16 cellular contexts compared by ENCODE assay signal in the genomic region with DNA sequence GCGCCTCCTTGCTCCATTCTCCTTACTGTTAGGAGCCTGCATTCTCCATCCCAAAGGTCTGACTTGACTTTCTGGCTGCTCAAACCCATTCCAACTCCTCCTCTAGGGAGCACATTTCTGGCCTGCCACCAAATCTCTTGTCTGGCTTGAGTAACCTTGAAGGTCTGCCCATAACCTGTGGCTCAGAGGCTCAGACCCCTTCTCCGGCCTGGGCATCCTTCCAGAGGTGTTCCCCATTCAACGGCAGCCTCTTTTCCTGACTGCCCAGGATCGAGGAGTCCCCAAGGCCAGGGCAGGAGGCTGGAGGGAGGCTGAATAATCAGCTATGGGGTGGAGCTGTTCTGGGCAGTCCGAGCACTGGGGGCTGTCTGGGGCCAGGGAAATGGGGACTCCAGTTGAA. TPM values are rescaled to one million over a fixed set of nuclear protein-coding genes. Genes with fewer than 3 reads are reported as not detected.
DNase-seq lines count a peak whose midpoint lies in the region; ATAC-seq and TF ChIP-seq lines count a peak whose summit lies in the region.
"Had no signal": no experiment of that assay in that cellular context is flagged by ENCODE, and none has a peak within 500 bp of the region (broad histone marks: within the 10 kb centered on the region; RNA-seq: fewer than 3 reads in every experiment).

No MANE protein-coding gene starts in this region.

- ATAC-seq in WTC11 (no peak), HG02623 (IDR thresholded peaks at IDR 0.05; ENCODE audit: unreplicated experiment) (no peak)
- ATAC-seq in stimulated activated naive CD8-positive, alpha-beta T cell treated with anti-CD3 and anti-CD28 coated beads, Interleukin-15, amount 100 ng/mL, for 72 hours, result no peak
- ATAC-seq: left lobe of liver, psoas muscle had no signal

- peaks cover 14% of the 10 kb centered on the region for H3K36me3 Mint-ChIP-seq in activated naive CD4-positive, alpha-beta T cell treated with anti-CD3 and anti-CD28 coated beads for 36 hours (ENCODE audit: low read depth)
- H3K36me3 Mint-ChIP-seq in WTC11 (peaks cover 24% of the 10 kb centered on the region), immature natural killer cell (peaks cover 0 to 6% (median 3%) of the 10 kb centered on the region in 3 donors)

- no peaks in the 10 kb centered on the region for H3K27me3 Mint-ChIP-seq in activated naive CD4-positive, alpha-beta T cell treated with anti-CD3 and anti-CD28 coated beads for 36 hours (ENCODE audit: low read depth)
- no peaks in the 10 kb centered on the region for H3K27me3 Mint-ChIP-seq in WTC11 (ENCODE audit: low read depth)
- H3K27me3 Mint-ChIP-seq in immature natural killer cell (ENCODE audit: low read depth in 3 of 3), result peaks cover 2 to 8% (median 8%) of the 10 kb centered on the region in 3 donors
- no peaks in the 10 kb centered on the region for H3K27me3 Mint-ChIP-seq in stimulated activated naive CD8-positive, alpha-beta T cell treated with anti-CD3 and anti-CD28 coated beads, Interleukin-15, amount 100 ng/mL, for 72 hours

- peaks cover 49% of the 10 kb centered on the region for H3K4me1 Mint-ChIP-seq in activated naive CD4-positive, alpha-beta T cell treated with anti-CD3 and anti-CD28 coated beads for 36 hours (ENCODE audit: low read depth)
- H3K4me1 Mint-ChIP-seq in WTC11 (peaks cover 44% of the 10 kb centered on the region), immature natural killer cell (peaks cover 55 to 56% of the 10 kb centered on the region in 2 donors)
- peaks cover 75% of the 10 kb centered on the region for H3K4me1 Mint-ChIP-seq in stimulated activated naive CD8-positive, alpha-beta T cell treated with anti-CD3 and anti-CD28 coated beads, Interleukin-15, amount 100 ng/mL, for 72 hours

- no peaks in the 10 kb centered on the region for H3K9me3 Mint-ChIP-seq in activated naive CD4-positive, alpha-beta T cell treated with anti-CD3 and anti-CD28 coated beads for 36 hours
- H3K9me3 Mint-ChIP-seq in WTC11, result no peaks in the 10 kb centered on the region
- H3K9me3 Mint-ChIP-seq in immature natural killer cell, result no peaks in the 10 kb centered on the region
- H3K9me3 Mint-ChIP-seq in stimulated activated naive CD8-positive, alpha-beta T cell treated with anti-CD3 and anti-CD28 coated beads, Interleukin-15, amount 100 ng/mL, for 72 hours, result no peaks in the 10 kb centered on the region

- no peak for TF ChIP-seq CTCF in WTC11 (IDR thresholded peaks at IDR 0.05)

- POLR2A ChIA-PET in WTC11 (lab: Charles Lee), result no interaction called here

- CTCF ChIA-PET in activated naive CD4-positive, alpha-beta T cell treated with anti-CD3 and anti-CD28 coated beads for 36 hours (lab: Charles Lee), result interaction anchor here (0.8 to 1.5 kb wide), 2 partner anchors 12 to 26 kb away, joined by 3 read pairs; no protein-coding TSS in a partner anchor
- CTCF ChIA-PET in WTC11 (lab: Charles Lee), result interaction anchor here (0.6 to 1.4 kb wide), 3 partner anchors 8 to 43 kb away, joined by 3 read pairs; a partner anchor contains a TSS

- peak overlapping the region; percentile 86 for H3K4me3 Mint-ChIP-seq in activated naive CD4-positive, alpha-beta T cell treated with anti-CD3 and anti-CD28 coated beads for 36 hours
- peak overlapping the region; percentile 47 for H3K4me3 Mint-ChIP-seq in WTC11
- peak overlapping the region; percentile 63 to 77 (median 66) for H3K4me3 Mint-ChIP-seq in immature natural killer cell
- H3K4me3 Mint-ChIP-seq in stimulated activated naive CD8-positive, alpha-beta T cell treated with anti-CD3 and anti-CD28 coated beads, Interleukin-15, amount 100 ng/mL, for 72 hours, result peak overlapping the region; percentile 50 to 61

- intact Hi-C loops in activated naive CD4-positive, alpha-beta T cell treated with anti-CD3 and anti-CD28 coated beads for 36 hours (cut with micrococcal nuclease), result loop anchor here (5.0 kb wide), 1 partner anchor 152 kb away; no protein-coding TSS in a partner anchor

- no peak overlapping the region for H3K27ac Mint-ChIP-seq in activated naive CD4-positive, alpha-beta T cell treated with anti-CD3 and anti-CD28 coated beads for 36 hours
- H3K27ac Mint-ChIP-seq in WTC11, result no peak overlapping the region
- peak overlapping the region in 4 of 6 donors; percentile 43 to 76 (median 60) for H3K27ac Mint-ChIP-seq in immature natural killer cell
- no peak overlapping the region for H3K27ac Mint-ChIP-seq in stimulated activated naive CD8-positive, alpha-beta T cell treated with anti-CD3 and anti-CD28 coated beads, Interleukin-15, amount 100 ng/mL, for 72 hours

- no peak for DNase-seq in activated naive CD4-positive, alpha-beta T cell treated with anti-CD3 and anti-CD28 coated beads for 36 hours
- no peak for DNase-seq in activated naive CD4-positive, alpha-beta T cell (lab: John Stamatoyannopoulos, UW)
- DNase-seq in WTC11 (ENCODE audit: low spot score) (no peak), immature natural killer cell (no peak), NCI-H1694 treated with DMSO at 0.1 percent for 48 hours (lab: John Stamatoyannopoulos, UW) (no peak), GDM1 (lab: John Stamatoyannopoulos, UW) (no peak)
- peak in 1 of 2 donors; percentile 9 for DNase-seq in stimulated activated naive CD8-positive, alpha-beta T cell treated with anti-CD3 and anti-CD28 coated beads, Interleukin-15, amount 100 ng/mL, for 72 hours
- DNase-seq: activated CD4-positive, alpha-beta T cell treated with anti-CD3 and anti-CD28 coated beads, Interleukin-2, amount 50 U/mL, for 1 hour; activated naive CD4-positive, alpha-beta T cell treated with anti-CD3 and anti-CD28 coated beads, Interleukin-2, amount 50 U/mL, for 16 hours; DMS 273 treated with DMSO at 0.1 percent for 48 hours; NCI-H1105 treated with DMSO at 0.1 percent for 48 hours; NCI-H226; psoas muscle; Right ventricle myocardium superior had no signal

TF ChIP-seq in WTC11, 78 proteins besides CTCF, POLR2A, EP300 and RAD21 (continues in another document):
- TF ChIP-seq OVOL2 (CRISPR knock-in tag; IDR thresholded peaks at IDR 0.05; ENCODE audit: borderline replicate concordance) (no peak), FOXP1 (CRISPR knock-in tag; IDR thresholded peaks at IDR 0.05; ENCODE audit: borderline replicate concordance) (no peak), TEAD4 (CRISPR knock-in tag; IDR thresholded peaks at IDR 0.05) (no peak), FOXJ3 (CRISPR knock-in tag; IDR thresholded peaks at IDR 0.05; ENCODE audit: borderline replicate concordance) (no peak), ZNF317 (CRISPR knock-in tag; IDR thresholded peaks at IDR 0.05; ENCODE audit: borderline replicate concordance, low read depth) (no peak), RELA (CRISPR knock-in tag; IDR thresholded peaks at IDR 0.05; ENCODE audit: borderline replicate concordance) (no peak), SMAD3 (CRISPR knock-in tag; IDR thresholded peaks at IDR 0.05; ENCODE audit: borderline replicate concordance) (no peak)
- TF ChIP-seq, protein P1, sequence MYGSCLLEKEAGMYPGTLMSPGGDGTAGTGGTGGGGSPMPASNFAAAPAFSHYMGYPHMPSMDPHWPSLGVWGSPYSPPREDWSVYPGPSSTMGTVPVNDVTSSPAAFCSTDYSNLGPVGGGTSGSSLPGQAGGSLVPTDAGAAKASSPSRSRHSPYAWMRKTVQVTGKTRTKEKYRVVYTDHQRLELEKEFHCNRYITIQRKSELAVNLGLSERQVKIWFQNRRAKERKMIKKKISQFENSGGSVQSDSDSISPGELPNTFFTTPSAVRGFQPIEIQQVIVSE (CRISPR knock-in tag; IDR thresholded peaks at IDR 0.05; ENCODE audit: borderline replicate concordance), result no peak
- TF ChIP-seq, protein P2, sequence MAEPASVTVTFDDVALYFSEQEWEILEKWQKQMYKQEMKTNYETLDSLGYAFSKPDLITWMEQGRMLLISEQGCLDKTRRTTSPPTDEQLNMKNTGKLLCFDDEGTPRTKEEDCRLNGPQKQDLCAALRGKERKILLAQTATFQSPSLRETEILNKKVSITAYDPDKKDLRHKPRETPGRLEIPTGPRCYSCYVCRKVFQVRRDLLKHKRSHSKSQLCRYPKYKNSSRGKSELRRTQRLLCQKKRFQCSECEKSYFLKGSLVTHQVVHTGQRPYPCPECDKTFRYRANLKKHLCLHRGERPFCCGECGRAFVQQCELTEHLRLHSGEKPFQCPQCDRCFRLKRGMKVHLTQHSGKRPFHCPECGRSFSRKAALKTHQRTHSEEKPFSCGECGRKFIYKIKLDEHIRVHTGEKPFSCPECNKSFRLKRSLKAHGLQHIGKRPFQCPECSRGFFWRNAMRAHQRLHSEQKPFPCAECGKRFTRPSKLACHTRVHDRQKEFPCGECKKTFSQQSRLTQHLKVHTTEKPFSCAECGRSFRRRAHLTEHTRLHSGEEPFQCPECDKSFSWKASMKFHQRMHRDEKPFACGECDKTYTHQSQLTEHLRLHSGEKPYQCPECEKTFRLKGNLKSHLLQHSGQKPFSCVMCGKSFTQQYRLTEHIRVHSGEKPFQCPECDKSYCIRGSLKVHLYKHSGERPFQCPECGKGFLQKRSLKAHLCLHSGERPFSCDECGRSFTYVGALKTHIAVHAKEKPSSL (CRISPR knock-in tag; conservative IDR thresholded peaks at IDR 0.05), result no peak

RNA-seq across cellular contexts. Expression of a gene that starts 2.2 kb away (rescaled TPM):
- total RNA-seq in activated naive CD4-positive, alpha-beta T cell treated with anti-CD3 and anti-CD28 coated beads for 36 hours, result 10 to 100 TPM; 29.5 to 30.7 TPM
- total RNA-seq in WTC11 (2021), result 25.7 to 45.5 TPM (median 26.7 TPM) in 3 replicates
- 10 to 100 TPM; 10.2 to 12.8 (median 11.6) TPM for polyA plus RNA-seq in immature natural killer cell

RNA-seq across cellular contexts. Expression of a gene that starts 7.7 kb away (rescaled TPM):
- 100 to 1,000 TPM; 202 to 204 TPM for total RNA-seq in activated naive CD4-positive, alpha-beta T cell treated with anti-CD3 and anti-CD28 coated beads for 36 hours
- total RNA-seq in WTC11 (2021), result 220 to 222 TPM (median 221 TPM) in 3 replicates
- polyA plus RNA-seq in immature natural killer cell, result 1,000 to 10,000 TPM in 1 of 3 donors, 100 to 1,000 TPM in 2; 830 to 1,276 (median 950) TPM

RNA-seq across cellular contexts. Expression of a gene that starts 9.9 kb away (rescaled TPM):
- total RNA-seq in activated naive CD4-positive, alpha-beta T cell treated with anti-CD3 and anti-CD28 coated beads for 36 hours, result 10 to 100 TPM; 73.7 to 81.4 TPM
- 0.72 to 1.0 TPM (median 0.96 TPM) in 3 replicates for total RNA-seq in WTC11 (2021)
- 100 to 1,000 TPM; 396 to 531 (median 451) TPM for polyA plus RNA-seq in immature natural killer cell

RNA-seq across cellular contexts. Expression of a gene that starts 20.6 kb away (rescaled TPM):
- total RNA-seq in activated naive CD4-positive, alpha-beta T cell treated with anti-CD3 and anti-CD28 coated beads for 36 hours, result not detected
- 0.48 to 0.92 TPM (median 0.92 TPM) in 3 replicates for total RNA-seq in WTC11 (2021)
- 1 to 10 TPM in 1 of 3 donors, under 1 TPM in 1, not detected in 1; 0.34 to 2.2 TPM for polyA plus RNA-seq in immature natural killer cell

RNA-seq across cellular contexts. Expression of a gene that starts 21.5 kb away (rescaled TPM):
- total RNA-seq in activated naive CD4-positive, alpha-beta T cell treated with anti-CD3 and anti-CD28 coated beads for 36 hours, result 1 to 10 TPM in 1 of 2 experiments, under 1 TPM in 1; 0.91 to 2.0 TPM
- total RNA-seq in WTC11 (2021), result 1.3 to 2.6 TPM (median 2.4 TPM) in 3 replicates
- 1 to 10 TPM; 1.9 to 3.4 (median 2.7) TPM for polyA plus RNA-seq in immature natural killer cell

Comparison
In these comparisons a context has a peak if more than half of its experiments do, and no peak if none do; other contexts are left out.
1. H3K27ac Mint-ChIP-seq: peak in immature natural killer cell (4 of 6); none in activated naive CD4-positive, alpha-beta T cell treated with anti-CD3 and anti-CD28 coated beads for 36 hours (single experiment), WTC11 (single experiment) and stimulated activated naive CD8-positive, alpha-beta T cell treated with anti-CD3 and anti-CD28 coated beads, Interleukin-15, amount 100 ng/mL, for 72 hours (0 of 2).
2. RNA of a gene that starts 9.9 kb away (total RNA-seq): 73.7 to 81.4 TPM in activated naive CD4-positive, alpha-beta T cell treated with anti-CD3 and anti-CD28 coated beads for 36 hours; 0.72 to 1.0 TPM in WTC11; every median in the first group is over 10 times any median in the second.
3. Peak in every context shown above with its lines, with median percentiles within 50 percentile points of each other: H3K4me3 Mint-ChIP-seq.